ENCODE assay signal across 11 cellular contexts in the genomic region with DNA sequence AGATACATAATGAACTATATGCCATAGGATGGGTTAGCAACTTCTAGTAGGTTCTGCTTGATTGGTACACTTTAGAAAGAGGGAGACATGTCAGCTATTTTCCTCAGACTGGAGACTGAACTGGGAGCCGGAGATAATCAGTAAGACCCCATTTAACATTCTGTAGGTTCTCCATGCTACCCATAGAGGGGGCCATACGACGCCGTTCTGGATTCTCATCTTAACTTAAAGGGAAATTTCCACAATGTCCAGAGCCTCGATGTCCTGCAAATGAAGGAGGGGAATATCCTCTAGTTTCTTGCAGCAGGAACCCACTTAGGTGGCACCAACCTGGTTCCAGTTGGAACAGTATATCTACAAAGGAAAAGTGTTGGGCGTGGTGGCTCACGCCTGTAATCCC. TPM values are rescaled to one million over a fixed set of nuclear protein-coding genes. Genes with fewer than 3 reads are reported as not detected.
DNase-seq lines count a peak whose midpoint lies in the region; FAIRE-seq lines count a peak whose summit lies in the region.
"Had no signal": no experiment of that assay in that cellular context is flagged by ENCODE, and none has a peak within 500 bp of the region (broad histone marks: within the 10 kb centered on the region; RNA-seq: fewer than 3 reads in every experiment).

No MANE protein-coding gene starts in this region.

- H3K27ac ChIP-seq in mesenchymal stem cell (ENCODE audit: low read length, poor library complexity, severe bottlenecking), result no peak overlapping the region

- H3K4me3 ChIP-seq in mesenchymal stem cell (ENCODE audit: insufficient read depth in 1 of 2, low read depth in 1 of 2, low read length in 2 of 2), result no peak overlapping the region
- H3K4me3 ChIP-seq: lung had no signal

- H3K4me3 Mint-ChIP-seq in activated CD4-positive, alpha-beta memory T cell treated with anti-CD3 and anti-CD28 coated beads for 36 hours, result no peak overlapping the region

- H3K4ac ChIP-seq in mesenchymal stem cell (ENCODE audit: low read depth in 1 of 2, low read length in 2 of 2), result no peak overlapping the region

- peaks cover 11% of the 10 kb centered on the region for H3K27me3 Mint-ChIP-seq in activated CD4-positive, alpha-beta memory T cell treated with anti-CD3 and anti-CD28 coated beads for 36 hours

- FAIRE-seq in G401.6 (lab: Jason Lieb, UNC), result peak; percentile 78
- FAIRE-seq: GM12892 had no signal

- no peaks in the 10 kb centered on the region for H3K9me3 Mint-ChIP-seq in activated CD4-positive, alpha-beta memory T cell treated with anti-CD3 and anti-CD28 coated beads for 36 hours

- no peaks in the 10 kb centered on the region for H3K36me3 Mint-ChIP-seq in activated CD4-positive, alpha-beta memory T cell treated with anti-CD3 and anti-CD28 coated beads for 36 hours

- no peak overlapping the region for H2BK15ac ChIP-seq in mesenchymal stem cell (ENCODE audit: low read depth, poor library complexity, severe bottlenecking)

- H3K9ac ChIP-seq in mesenchymal stem cell (ENCODE audit: low read length), result no peak overlapping the region

- no peaks in the 10 kb centered on the region for H3K4me1 Mint-ChIP-seq in activated CD4-positive, alpha-beta memory T cell treated with anti-CD3 and anti-CD28 coated beads for 36 hours (ENCODE audit: low read depth)

- no peaks in the 10 kb centered on the region for H3K9me3 ChIP-seq in mesenchymal stem cell (ENCODE audit: control insufficient read depth, low read length)

- no peak overlapping the region for H3K4me2 ChIP-seq in mesenchymal stem cell (ENCODE audit: low read length, poor library complexity, severe bottlenecking)

- H4K8ac ChIP-seq in mesenchymal stem cell (ENCODE audit: low read length), result no peak overlapping the region

- no peak overlapping the region for H2BK5ac ChIP-seq in mesenchymal stem cell (ENCODE audit: low read depth, low read length, poor library complexity, severe bottlenecking)

- POLR2A ChIA-PET in activated CD4-positive, alpha-beta memory T cell treated with anti-CD3 and anti-CD28 coated beads for 36 hours (lab: Charles Lee), result no interaction called here

- H3K18ac ChIP-seq in mesenchymal stem cell (ENCODE audit: low read depth in 1 of 2, low read length in 2 of 2), result no peak overlapping the region

- no peaks in the 10 kb centered on the region for H3K36me3 ChIP-seq in mesenchymal stem cell (ENCODE audit: control insufficient read depth in 1 of 2, insufficient read depth in 2 of 2, low read depth in 1 of 2, low read length in 2 of 2)

- no peak overlapping the region for H2BK120ac ChIP-seq in mesenchymal stem cell (ENCODE audit: low read depth, low read length)

- peaks cover 14 to 20% of the 10 kb centered on the region in 2 experiments for H3K27me3 ChIP-seq in mesenchymal stem cell (ENCODE audit: control insufficient read depth in 1 of 2, insufficient read depth in 1 of 2, low read length in 2 of 2)

- no peaks in the 10 kb centered on the region for H3K79me1 ChIP-seq in mesenchymal stem cell (replicated peaks; ENCODE audit: low read length, poor library complexity, severe bottlenecking)

- H2BK12ac ChIP-seq in mesenchymal stem cell (ENCODE audit: low read length in 2 of 2), result no peak overlapping the region

- H4K91ac ChIP-seq in mesenchymal stem cell (ENCODE audit: low read length), result no peak overlapping the region

- peaks cover 12% of the 10 kb centered on the region for H3K4me1 ChIP-seq in mesenchymal stem cell (ENCODE audit: control insufficient read depth, insufficient read depth, low read depth, low read length)

- H3K27ac Mint-ChIP-seq in activated CD4-positive, alpha-beta memory T cell treated with anti-CD3 and anti-CD28 coated beads for 36 hours, result no peak overlapping the region

- H2AFZ ChIP-seq in mesenchymal stem cell (ENCODE audit: low read depth, low read length), result no peak overlapping the region

- 45% methylated on average over 7 of the region's 7 CpGs for WGBS in mesenchymal stem cell

- CTCF ChIA-PET in activated CD4-positive, alpha-beta memory T cell treated with anti-CD3 and anti-CD28 coated beads for 36 hours (lab: Charles Lee), result interaction anchor here (0.6 kb wide), 1 partner anchor 101 kb away, joined by 3 read pairs; no protein-coding TSS in a partner anchor

- no peak overlapping the region for H3K23ac ChIP-seq in mesenchymal stem cell (ENCODE audit: low read length in 2 of 2)

- intact Hi-C loops in activated CD4-positive, alpha-beta memory T cell treated with anti-CD3 and anti-CD28 coated beads for 36 hours (cut with micrococcal nuclease), result no loop called here

- peak; percentile 20 for DNase-seq in HuH-7.5 (ENCODE audit: low spot score)
- peak; percentile 29 for DNase-seq in amniotic epithelial cell (ENCODE audit: low read depth)
- DNase-seq in mesenchymal stem cell, result peak; percentile 37
- no peak for DNase-seq in activated CD4-positive, alpha-beta memory T cell treated with anti-CD3 and anti-CD28 coated beads for 36 hours
- DNase-seq in MV-4-11 (lab: John Stamatoyannopoulos, UW), result no peak
- DNase-seq in NCI-H1417 (lab: John Stamatoyannopoulos, UW), result no peak
- DNase-seq in T-helper 2 cell, result no peak

- H2AK5ac ChIP-seq in mesenchymal stem cell (ENCODE audit: low read length, severe bottlenecking), result no peak overlapping the region

- H3K14ac ChIP-seq in mesenchymal stem cell (ENCODE audit: low read length in 2 of 2), result no peak overlapping the region

RNA-seq across cellular contexts. Expression of gene NPM1, which starts 22.3 kb away (rescaled TPM):
- polyA plus RNA-seq in mesenchymal stem cell (2013, experiment 1 of 2), result 1,355 TPM
- polyA plus RNA-seq in mesenchymal stem cell (2013, experiment 2 of 2), result 1,330 TPM
- total RNA-seq in activated CD4-positive, alpha-beta memory T cell treated with anti-CD3 and anti-CD28 coated beads for 36 hours, result 1,000 to 10,000 TPM; 2,483 to 2,592 TPM

RNA-seq across cellular contexts. Expression of gene FGF18, which starts 54.1 kb away (rescaled TPM):
- polyA plus RNA-seq in mesenchymal stem cell (2013, experiment 1 of 2), result 0.12 TPM
- polyA plus RNA-seq in mesenchymal stem cell (2013, experiment 2 of 2), result 0.04 TPM
- total RNA-seq in activated CD4-positive, alpha-beta memory T cell treated with anti-CD3 and anti-CD28 coated beads for 36 hours, result under 1 TPM in 1 of 2 experiments, not detected in 1; 0.10 TPM

RNA-seq across cellular contexts. Expression of gene TLX3, which starts 56.3 kb away (rescaled TPM):
- not detected for polyA plus RNA-seq in mesenchymal stem cell (2013, experiment 1 of 2)
- not detected for polyA plus RNA-seq in mesenchymal stem cell (2013, experiment 2 of 2)
- total RNA-seq in activated CD4-positive, alpha-beta memory T cell treated with anti-CD3 and anti-CD28 coated beads for 36 hours, result not detected
- total RNA-seq: lung; T-helper 2 cell treated with Interferon-gamma antibody and Interleukin-4, amounts not matched to agents 100 ng/mL and 5 ng/mL, for 36 hours had no signal
- polyA plus RNA-seq: lung had no signal

Comparison
In these comparisons a context has a peak if more than half of its experiments do, and no peak if none do; other contexts are left out.
1. DNase-seq: peak in HuH-7.5 (single experiment), amniotic epithelial cell (single experiment) and mesenchymal stem cell (single experiment); none in activated CD4-positive, alpha-beta memory T cell treated with anti-CD3 and anti-CD28 coated beads for 36 hours (single experiment), MV-4-11 (single experiment), NCI-H1417 (0 of 3) and T-helper 2 cell (0 of 5).